Comparison of ENCODE assay signal across 1 cellular context in genomic region chr10:75476569-75476968, GRCh38.
TF ChIP-seq lines count a peak whose summit lies in the region.

No MANE protein-coding gene starts in this region.

TF ChIP-seq in H1, 55 proteins besides CTCF, POLR2A, EP300 and RAD21 (continued from another document):
- TF ChIP-seq RNF2 (IDR thresholded peaks at IDR 0.05; ENCODE audit: borderline replicate concordance, low read depth, low read length, missing control alignments, poor library complexity, severe bottlenecking) (no peak), NRF1 (IDR thresholded peaks at IDR 0.05; ENCODE audit: low read depth, low read length) (no peak), JUN (IDR thresholded peaks at IDR 0.05; ENCODE audit: low read depth, low read length) (no peak), RFX5 (IDR thresholded peaks at IDR 0.05; ENCODE audit: borderline replicate concordance, low read depth, low read length) (no peak), MAFK (IDR thresholded peaks at IDR 0.05; ENCODE audit: low read depth, low read length) (no peak), MAX (IDR thresholded peaks at IDR 0.05) (no peak), GTF2F1 (IDR thresholded peaks at IDR 0.05; ENCODE audit: borderline replicate concordance, low read depth, low read length) (no peak), TCF12 (IDR thresholded peaks at IDR 0.05; ENCODE audit: low read depth, low read length) (no peak), SUZ12 (IDR thresholded peaks at IDR 0.05; ENCODE audit: low read length) (no peak), BACH1 (IDR thresholded peaks at IDR 0.05; ENCODE audit: low read length) (no peak)
